ENCODE assay signal across 1 cellular context in genomic region chr3:157830865-157831264, GRCh38.
TF ChIP-seq lines count a peak whose summit lies in the region.

No MANE protein-coding gene starts in this region.

TF ChIP-seq in WTC11, 78 proteins besides CTCF, POLR2A, EP300 and RAD21 (continued from another document):
- no peak for TF ChIP-seq E2F4 (CRISPR knock-in tag; IDR thresholded peaks at IDR 0.05; ENCODE audit: borderline replicate concordance, low read depth)
